15 cellular contexts compared by ENCODE assay signal in genomic region chr4:159150380-159150779, GRCh38. TPM values are rescaled to one million over a fixed set of nuclear protein-coding genes. Genes with fewer than 3 reads are reported as not detected.
A peak's percentile ranks its signal among the peaks of the same experiment; 100 is the strongest.
DNase-seq lines count a peak whose midpoint lies in the region; ATAC-seq, FAIRE-seq and TF ChIP-seq lines count a peak whose summit lies in the region.
"Had no signal": no experiment of that assay in that cellular context is flagged by ENCODE, and none has a peak within 500 bp of the region (broad histone marks: within the 10 kb centered on the region; RNA-seq: fewer than 3 reads in every experiment).

No MANE protein-coding gene starts in this region.

- H3K27me3 ChIP-seq in GM23338 (ENCODE audit: insufficient read depth): no peaks in the 10 kb centered on the region
- no peaks in the 10 kb centered on the region for H3K27me3 ChIP-seq in parathyroid adenoma (ENCODE audit: control insufficient read depth, insufficient read depth, low read length)
- H3K27me3 ChIP-seq: uterus had no signal

- H3K27ac Mint-ChIP-seq in GM23338 (peak overlapping the region; percentile 58; the same call in 1 of the 2 replicates), WTC11 (peak overlapping the region; percentile 93)
- H3K27ac Mint-ChIP-seq: stimulated activated naive CD8-positive, alpha-beta T cell treated with anti-CD3 and anti-CD28 coated beads, Interleukin-15, amount 100 ng/mL, for 72 hours had no signal

- H3K27ac ChIP-seq in GM23338 (ENCODE audit: low read depth) (peak overlapping the region; percentile 63; the same call in 1 of the 2 replicates), parathyroid adenoma (peak overlapping the region; percentile 11)
- H3K27ac ChIP-seq: uterus had no signal

- no peaks in the 10 kb centered on the region for H3K36me3 Mint-ChIP-seq in GM23338 (ENCODE audit: low read depth)
- no peaks in the 10 kb centered on the region for H3K36me3 Mint-ChIP-seq in WTC11
- H3K36me3 Mint-ChIP-seq: CD4-positive, CD25-positive, alpha-beta regulatory T cell had no signal

- H3K9me2 ChIP-seq in GM23338 (ENCODE audit: insufficient read depth): no peaks in the 10 kb centered on the region

- no peak overlapping the region for H3K9ac ChIP-seq in parathyroid adenoma

- FAIRE-seq in GM19239 (lab: Jason Lieb, UNC): peak; percentile 82
- FAIRE-seq: astrocyte, small intestine had no signal

- H3K4me1 ChIP-seq in GM23338 (ENCODE audit: insufficient read depth): peaks cover 26% of the 10 kb centered on the region
- H3K4me1 ChIP-seq in parathyroid adenoma: peaks cover 3% of the 10 kb centered on the region
- H3K4me1 ChIP-seq: uterus had no signal

- DNase-seq in GM19239 (ENCODE audit: insufficient read length, low spot score) (no peak), GM23338 (ENCODE audit: low spot score) (no peak), WTC11 (ENCODE audit: low spot score) (no peak), NCI-H1694 (lab: John Stamatoyannopoulos, UW) (no peak), NCI-H1092 (lab: John Stamatoyannopoulos, UW) (no peak)
- DNase-seq: activated CD8-positive, alpha-beta memory T cell treated with anti-CD3 and anti-CD28 coated beads for 24 hours; activated effector memory CD4-positive, alpha-beta T cell treated with Interleukin-2 at 50 U/mL for 16 hours; CD4-positive, CD25-positive, alpha-beta regulatory T cell; NCI-H2171 treated with DMSO at 0.1 percent for 48 hours; stimulated activated naive CD8-positive, alpha-beta T cell treated with anti-CD3 and anti-CD28 coated beads, Interleukin-15, amount 100 ng/mL, for 72 hours; uterus had no signal

- ATAC-seq in GM23338: no peak
- ATAC-seq in WTC11: peak; percentile 17; the same call in 1 of the 2 replicates
- no peak for ATAC-seq in HG02840 (IDR thresholded peaks at IDR 0.05; ENCODE audit: low FRiP score, unreplicated experiment)
- ATAC-seq: stimulated activated naive CD8-positive, alpha-beta T cell treated with anti-CD3 and anti-CD28 coated beads, Interleukin-15, amount 100 ng/mL, for 72 hours had no signal

- peaks cover 98% of the 10 kb centered on the region for H3K79me2 ChIP-seq in GM23338 (replicated peaks; ENCODE audit: insufficient read depth)
- peaks cover 10% of the 10 kb centered on the region for H3K79me2 ChIP-seq in parathyroid adenoma

- H3K36me3 ChIP-seq in GM23338 (ENCODE audit: insufficient read depth) (no peaks in the 10 kb centered on the region), parathyroid adenoma (ENCODE audit: control insufficient read depth, insufficient read depth, low read length) (no peaks in the 10 kb centered on the region)
- H3K36me3 ChIP-seq: uterus had no signal

- no peaks in the 10 kb centered on the region for H3F3A ChIP-seq in GM23338 (replicated peaks; ENCODE audit: low read depth)

- no peak overlapping the region for H3K4me2 ChIP-seq in GM23338
- peak overlapping the region; percentile 52 for H3K4me2 ChIP-seq in parathyroid adenoma (ENCODE audit: low read length)

- H3K4me3 ChIP-seq in GM23338 (no peak overlapping the region), parathyroid adenoma (ENCODE audit: low read depth, low read length) (peak overlapping the region; percentile 19)
- H3K4me3 ChIP-seq: uterus had no signal

- peaks cover 2% of the 10 kb centered on the region for H3K27me3 Mint-ChIP-seq in GM23338 (ENCODE audit: insufficient read depth, low read depth, poor library complexity)
- H3K27me3 Mint-ChIP-seq in WTC11 (ENCODE audit: low read depth): no peaks in the 10 kb centered on the region
- H3K27me3 Mint-ChIP-seq: CD4-positive, CD25-positive, alpha-beta regulatory T cell; stimulated activated naive CD8-positive, alpha-beta T cell treated with anti-CD3 and anti-CD28 coated beads, Interleukin-15, amount 100 ng/mL, for 72 hours had no signal

- CTCF ChIA-PET in WTC11 (lab: Charles Lee): no interaction called here

- H3K4me1 Mint-ChIP-seq in GM23338: peaks cover 47% of the 10 kb centered on the region
- peaks cover 52% of the 10 kb centered on the region for H3K4me1 Mint-ChIP-seq in WTC11

- no peaks in the 10 kb centered on the region; the same call in 1 of the 2 replicates for H4K20me1 ChIP-seq in GM23338 (replicated peaks; ENCODE audit: insufficient read depth)

- H3K9me3 ChIP-seq in parathyroid adenoma (ENCODE audit: control insufficient read depth, low read length): no peaks in the 10 kb centered on the region
- H3K9me3 ChIP-seq: uterus had no signal

- POLR2A ChIA-PET in WTC11 (lab: Charles Lee): no interaction called here

- H3K9me3 Mint-ChIP-seq in GM23338: no peaks in the 10 kb centered on the region
- no peaks in the 10 kb centered on the region for H3K9me3 Mint-ChIP-seq in WTC11
- H3K9me3 Mint-ChIP-seq: stimulated activated naive CD8-positive, alpha-beta T cell treated with anti-CD3 and anti-CD28 coated beads, Interleukin-15, amount 100 ng/mL, for 72 hours had no signal

- no peak overlapping the region for H2AFZ ChIP-seq in GM23338
- no peak overlapping the region for H2AFZ ChIP-seq in parathyroid adenoma

- H3K4me3 Mint-ChIP-seq in GM23338 (no peak overlapping the region), WTC11 (no peak overlapping the region)
- H3K4me3 Mint-ChIP-seq: CD4-positive, CD25-positive, alpha-beta regulatory T cell; stimulated activated naive CD8-positive, alpha-beta T cell treated with anti-CD3 and anti-CD28 coated beads, Interleukin-15, amount 100 ng/mL, for 72 hours had no signal

- TF ChIP-seq CTCF in GM23338 (conservative IDR thresholded peaks at IDR 0.05; ENCODE audit: low read depth in 2 of 2) (no peak), WTC11 (IDR thresholded peaks at IDR 0.05) (no peak), parathyroid adenoma (IDR thresholded peaks at IDR 0.05) (no peak)

TF ChIP-seq in GM23338, 12 proteins besides CTCF, POLR2A, EP300 and RAD21 (continues in another document):
- no peak for TF ChIP-seq STAT1 (IDR thresholded peaks at IDR 0.05; ENCODE audit: unreplicated experiment)
- TF ChIP-seq NANOG (IDR thresholded peaks at IDR 0.05; ENCODE audit: borderline replicate concordance): no peak
- TF ChIP-seq POLR2AphosphoS5 (IDR thresholded peaks at IDR 0.05; ENCODE audit: low read depth): no peak
- TF ChIP-seq ZNF114 (CRISPR knock-in tag; IDR thresholded peaks at IDR 0.05): no peak
- TF ChIP-seq CREB1 (CRISPR knock-in tag; IDR thresholded peaks at IDR 0.05; ENCODE audit: low read depth): no peak
- no peak for TF ChIP-seq JUNB (IDR thresholded peaks at IDR 0.05; ENCODE audit: unreplicated experiment)
- TF ChIP-seq ZNF331 (CRISPR knock-in tag; IDR thresholded peaks at IDR 0.05; ENCODE audit: low read depth): no peak

TF ChIP-seq in WTC11, 78 proteins besides CTCF, POLR2A, EP300 and RAD21 (continues in another document):
- TF ChIP-seq NR3C1 (CRISPR knock-in tag; conservative IDR thresholded peaks at IDR 0.05; ENCODE audit: low read depth) (no peak), TEAD1 (CRISPR knock-in tag; IDR thresholded peaks at IDR 0.05) (no peak), ZNF416 (CRISPR knock-in tag; IDR thresholded peaks at IDR 0.05) (no peak), CREB1 (CRISPR knock-in tag; IDR thresholded peaks at IDR 0.05) (no peak), TP53 (CRISPR knock-in tag; IDR thresholded peaks at IDR 0.05) (no peak), FOXK1 (CRISPR knock-in tag; IDR thresholded peaks at IDR 0.05) (no peak), EMX1 (CRISPR knock-in tag; IDR thresholded peaks at IDR 0.05) (no peak), ELF4 (CRISPR knock-in tag; IDR thresholded peaks at IDR 0.05; ENCODE audit: low read depth) (no peak)
- TF ChIP-seq, protein P1, sequence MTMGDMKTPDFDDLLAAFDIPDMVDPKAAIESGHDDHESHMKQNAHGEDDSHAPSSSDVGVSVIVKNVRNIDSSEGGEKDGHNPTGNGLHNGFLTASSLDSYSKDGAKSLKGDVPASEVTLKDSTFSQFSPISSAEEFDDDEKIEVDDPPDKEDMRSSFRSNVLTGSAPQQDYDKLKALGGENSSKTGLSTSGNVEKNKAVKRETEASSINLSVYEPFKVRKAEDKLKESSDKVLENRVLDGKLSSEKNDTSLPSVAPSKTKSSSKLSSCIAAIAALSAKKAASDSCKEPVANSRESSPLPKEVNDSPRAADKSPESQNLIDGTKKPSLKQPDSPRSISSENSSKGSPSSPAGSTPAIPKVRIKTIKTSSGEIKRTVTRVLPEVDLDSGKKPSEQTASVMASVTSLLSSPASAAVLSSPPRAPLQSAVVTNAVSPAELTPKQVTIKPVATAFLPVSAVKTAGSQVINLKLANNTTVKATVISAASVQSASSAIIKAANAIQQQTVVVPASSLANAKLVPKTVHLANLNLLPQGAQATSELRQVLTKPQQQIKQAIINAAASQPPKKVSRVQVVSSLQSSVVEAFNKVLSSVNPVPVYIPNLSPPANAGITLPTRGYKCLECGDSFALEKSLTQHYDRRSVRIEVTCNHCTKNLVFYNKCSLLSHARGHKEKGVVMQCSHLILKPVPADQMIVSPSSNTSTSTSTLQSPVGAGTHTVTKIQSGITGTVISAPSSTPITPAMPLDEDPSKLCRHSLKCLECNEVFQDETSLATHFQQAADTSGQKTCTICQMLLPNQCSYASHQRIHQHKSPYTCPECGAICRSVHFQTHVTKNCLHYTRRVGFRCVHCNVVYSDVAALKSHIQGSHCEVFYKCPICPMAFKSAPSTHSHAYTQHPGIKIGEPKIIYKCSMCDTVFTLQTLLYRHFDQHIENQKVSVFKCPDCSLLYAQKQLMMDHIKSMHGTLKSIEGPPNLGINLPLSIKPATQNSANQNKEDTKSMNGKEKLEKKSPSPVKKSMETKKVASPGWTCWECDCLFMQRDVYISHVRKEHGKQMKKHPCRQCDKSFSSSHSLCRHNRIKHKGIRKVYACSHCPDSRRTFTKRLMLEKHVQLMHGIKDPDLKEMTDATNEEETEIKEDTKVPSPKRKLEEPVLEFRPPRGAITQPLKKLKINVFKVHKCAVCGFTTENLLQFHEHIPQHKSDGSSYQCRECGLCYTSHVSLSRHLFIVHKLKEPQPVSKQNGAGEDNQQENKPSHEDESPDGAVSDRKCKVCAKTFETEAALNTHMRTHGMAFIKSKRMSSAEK (CRISPR knock-in tag; IDR thresholded peaks at IDR 0.05; ENCODE audit: borderline replicate concordance): no peak

RNA-seq across cellular contexts. Expression of gene RAPGEF2, which starts 47.5 kb away (rescaled TPM):
- 52.7 and 63.1 TPM in 2 replicates for total RNA-seq in GM23338 (2014; rRNA removed; shearing (Covaris generic))
- polyA plus RNA-seq in GM23338 (2016; fragmentation: Nextera tagmentation; extraction: Ambion mirVana): 8.5 and 10.2 TPM in 2 replicates
- 32.3 to 40.6 TPM (median 33.4 TPM) in 3 replicates for total RNA-seq in WTC11 (2021)
